11 cellular contexts compared by ENCODE assay signal in genomic region chr16:52924162-52924561, GRCh38.
"Had no signal": no experiment of that assay in that cellular context is flagged by ENCODE, and none has a peak within 500 bp of the region (broad histone marks: within the 10 kb centered on the region; RNA-seq: fewer than 3 reads in every experiment).

No MANE protein-coding gene starts in this region.

- H3K36me3 ChIP-seq: HAP-1 had no signal

- H3K4me1 ChIP-seq: HAP-1 had no signal

- H3K9me3 ChIP-seq: HAP-1 had no signal

- ATAC-seq: GM23338, HCT116 had no signal

- DNase-seq: GM23248, GOT3, H7, H9, HCEC 1CT, HFFc6 had no signal

- H3K4me2 ChIP-seq: GM23338 had no signal

- FAIRE-seq: H1, H54 had no signal

- H2AFZ ChIP-seq: GM23248, GM23338 had no signal

- H3K27ac ChIP-seq: GM23248 had no signal

- H3K9ac ChIP-seq: GM23248 had no signal

- H3K4me3 ChIP-seq: GM23248, GM23338, HAP-1 had no signal
